Comparison of ENCODE assay signal across 32 cellular contexts in the genomic region with DNA sequence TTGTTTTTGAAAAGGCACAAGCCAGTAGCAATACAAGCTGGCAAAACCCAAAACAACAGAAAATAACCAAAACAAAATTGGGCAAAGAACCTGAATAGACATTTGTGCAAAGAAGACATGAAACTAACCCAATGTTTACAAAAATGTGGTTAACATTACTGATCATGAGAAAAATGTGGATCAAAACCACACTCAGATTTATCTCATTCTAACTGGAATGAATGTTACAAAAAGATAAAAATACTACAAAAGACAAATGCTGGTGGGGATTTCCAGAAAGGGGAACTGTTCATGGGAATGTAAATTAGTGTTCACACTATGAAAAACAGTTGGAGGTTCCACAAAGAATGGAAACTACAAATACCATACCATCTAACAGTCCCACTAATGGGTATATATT. TPM values are rescaled to one million over a fixed set of nuclear protein-coding genes. Genes with fewer than 3 reads are reported as not detected.
DNase-seq lines count a peak whose midpoint lies in the region; ATAC-seq and TF ChIP-seq lines count a peak whose summit lies in the region.
"Had no signal": no experiment of that assay in that cellular context is flagged by ENCODE, and none has a peak within 500 bp of the region (broad histone marks: within the 10 kb centered on the region; RNA-seq: fewer than 3 reads in every experiment).

No MANE protein-coding gene starts in this region.

- H3K4me3 ChIP-seq in AG10803 (ENCODE audit: low read length) (no peak overlapping the region), fibroblast of pulmonary artery (replicated peaks; ENCODE audit: low read depth, low read length) (no peak overlapping the region)
- H3K4me3 ChIP-seq: lower lobe of right lung, stomach, thyroid gland had no signal

- peaks cover 25% of the 10 kb centered on the region for H3K27me3 Mint-ChIP-seq in nephron progenitor cell (ENCODE audit: low read depth, poor library complexity)

- H3K27ac Mint-ChIP-seq in nephron progenitor cell: no peak overlapping the region
- H3K27ac Mint-ChIP-seq: activated CD4-positive, alpha-beta T cell treated with anti-CD3 and anti-CD28 coated beads for 36 hours; activated CD8-positive, alpha-beta T cell treated with anti-CD3 and anti-CD28 coated beads, Interleukin-2, amount 10 ng/mL, durations not matched to agents 7 days and 5 days; activated naive CD4-positive, alpha-beta T cell treated with anti-CD3 and anti-CD28 coated beads, Interleukin-2, amount 50 U/mL, for 72 hours; activated T-helper 2 cell treated with anti-CD3 and anti-CD28 coated beads, Interferon-gamma antibody, Interleukin-2, Interleukin-4, amounts not matched to agents 10 μg/mL and 5 μg/mL and 100 μg/mL, durations not matched to agents 14 hours and 24 hours and 36 hours; CD8-positive, alpha-beta T cell had no signal

- H3K4me1 Mint-ChIP-seq in nephron progenitor cell: no peaks in the 10 kb centered on the region
- H3K4me1 Mint-ChIP-seq: activated CD4-positive, alpha-beta T cell treated with anti-CD3 and anti-CD28 coated beads for 36 hours; neural crest cell had no signal

- H3K9me3 Mint-ChIP-seq in nephron progenitor cell: peaks cover 5% of the 10 kb centered on the region
- H3K9me3 Mint-ChIP-seq: activated naive CD4-positive, alpha-beta T cell treated with anti-CD3 and anti-CD28 coated beads, Interleukin-2, amount 50 U/mL, for 72 hours; activated T-helper 2 cell treated with anti-CD3 and anti-CD28 coated beads, Interferon-gamma antibody, Interleukin-2, Interleukin-4, amounts not matched to agents 10 μg/mL and 5 μg/mL and 100 μg/mL, durations not matched to agents 14 hours and 24 hours and 36 hours; CD8-positive, alpha-beta T cell; neural crest cell had no signal

- no peak for TF ChIP-seq CTCF in AG10803 (conservative IDR thresholded peaks at IDR 0.05; ENCODE audit: low read length)
- TF ChIP-seq CTCF in fibroblast of pulmonary artery (IDR thresholded peaks at IDR 0.05; ENCODE audit: low read length, missing control alignments): no peak
- TF ChIP-seq CTCF in GM20000 (IDR thresholded peaks at IDR 0.05; ENCODE audit: extremely low read depth, missing control alignments): no peak
- TF ChIP-seq CTCF in nephron progenitor cell (IDR thresholded peaks at IDR 0.05): no peak

- H3K36me3 Mint-ChIP-seq in nephron progenitor cell (ENCODE audit: low read depth): no peaks in the 10 kb centered on the region
- H3K36me3 Mint-ChIP-seq: activated naive CD4-positive, alpha-beta T cell treated with anti-CD3 and anti-CD28 coated beads, Interleukin-2, amount 50 U/mL, for 72 hours; CD8-positive, alpha-beta T cell had no signal

- peak; percentile 16 for DNase-seq in AG10803 (ENCODE audit: low read depth)
- DNase-seq in LHCN-M2 (ENCODE audit: low read depth): peak; percentile 2
- peak; percentile 40 for DNase-seq in amniotic epithelial cell (ENCODE audit: low read depth)
- peak; percentile 14 for DNase-seq in fibroblast of pulmonary artery (ENCODE audit: low read depth)
- DNase-seq in GM20000 (ENCODE audit: low spot score): no peak
- no peak for DNase-seq in ecto neural progenitor cell (ENCODE audit: low spot score)
- no peak for DNase-seq in nephron progenitor cell
- DNase-seq: 8988T; activated CD4-positive, alpha-beta T cell treated with anti-CD3 and anti-CD28 coated beads for 36 hours; activated CD8-positive, alpha-beta T cell treated with anti-CD3 and anti-CD28 coated beads, Interleukin-2, amount 10 ng/mL, durations not matched to agents 7 days and 5 days; aorta; CD8-positive, alpha-beta T cell; GDM1; HCEC 1CT; head of caudate nucleus; lower lobe of right lung; NCI-H1105; NCI-H1930; NCI-H526; NK-92 treated with Interleukin-12 subunit alpha and Interleukin-12 subunit beta, amount 100 ng/mL, for 24 hours; stimulated activated CD4-positive, alpha-beta T cell treated with anti-CD3 and anti-CD28 coated beads, Interleukin-2, amount 100 ng/mL, for 24 hours; stomach; thyroid gland had no signal

- no peak overlapping the region for H3K4me3 Mint-ChIP-seq in nephron progenitor cell
- H3K4me3 Mint-ChIP-seq: activated CD4-positive, alpha-beta T cell treated with anti-CD3 and anti-CD28 coated beads for 36 hours; activated CD8-positive, alpha-beta T cell treated with anti-CD3 and anti-CD28 coated beads, Interleukin-2, amount 10 ng/mL, durations not matched to agents 7 days and 5 days; CD8-positive, alpha-beta T cell; neural crest cell had no signal

- ATAC-seq in HG02973 (IDR thresholded peaks at IDR 0.05; ENCODE audit: unreplicated experiment): no peak
- ATAC-seq: activated CD4-positive, alpha-beta T cell treated with anti-CD3 and anti-CD28 coated beads for 36 hours; activated CD8-positive, alpha-beta T cell treated with anti-CD3 and anti-CD28 coated beads, Interleukin-2, amount 10 ng/mL, durations not matched to agents 7 days and 5 days; activated naive CD4-positive, alpha-beta T cell treated with anti-CD3 and anti-CD28 coated beads, Interleukin-2, amount 50 U/mL, for 72 hours; CD8-positive, alpha-beta T cell; lower lobe of right lung had no signal

RNA-seq across cellular contexts. Expression of a gene that starts 26.6 kb away (rescaled TPM):
- total RNA-seq in LHCN-M2 (2014; rRNA removed): not detected in 2 replicates
- not detected for polyA plus RNA-seq in LHCN-M2 (2012)
- total RNA-seq: activated CD4-positive, alpha-beta T cell treated with anti-CD3 and anti-CD28 coated beads for 36 hours; activated CD8-positive, alpha-beta T cell treated with anti-CD3 and anti-CD28 coated beads, Interleukin-2, amount 10 ng/mL, durations not matched to agents 7 days and 5 days; activated naive CD4-positive, alpha-beta T cell treated with anti-CD3 and anti-CD28 coated beads, Interleukin-2, amount 50 U/mL, for 72 hours; activated T-helper 2 cell treated with anti-CD3 and anti-CD28 coated beads, Interferon-gamma antibody, Interleukin-2, Interleukin-4, amounts not matched to agents 10 μg/mL and 5 μg/mL and 100 μg/mL, durations not matched to agents 14 hours and 24 hours and 36 hours; aorta; CD8-positive, alpha-beta T cell; dermis microvascular lymphatic vessel endothelial cell; fibroblast of lung; lower lobe of right lung; mucosa of gallbladder; neural crest cell; SK-MEL-5; stomach; T-helper 1 cell treated with Interleukin-12 subunit alpha and Interleukin-12 subunit beta and Interleukin-4 antibody, amounts not matched to agents 30 ng/mL and 1 ng/mL, for 36 hours; thyroid gland had no signal
- polyA plus RNA-seq: aorta, fibroblast of lung had no signal

RNA-seq across cellular contexts. Expression of a gene that starts 40.2 kb away (rescaled TPM):
- 38.7 and 40.7 TPM in 2 replicates for total RNA-seq in LHCN-M2 (2014; rRNA removed)
- polyA plus RNA-seq in LHCN-M2 (2012): 12.3 TPM

Comparison
In these comparisons a context has a peak if more than half of its experiments do, and no peak if none do; other contexts are left out.
1. DNase-seq: peak in AG10803 (single experiment), LHCN-M2 (single experiment), amniotic epithelial cell (single experiment) and fibroblast of pulmonary artery (single experiment); none in GM20000 (single experiment), ecto neural progenitor cell (single experiment) and nephron progenitor cell (single experiment).